In the genomic region with DNA sequence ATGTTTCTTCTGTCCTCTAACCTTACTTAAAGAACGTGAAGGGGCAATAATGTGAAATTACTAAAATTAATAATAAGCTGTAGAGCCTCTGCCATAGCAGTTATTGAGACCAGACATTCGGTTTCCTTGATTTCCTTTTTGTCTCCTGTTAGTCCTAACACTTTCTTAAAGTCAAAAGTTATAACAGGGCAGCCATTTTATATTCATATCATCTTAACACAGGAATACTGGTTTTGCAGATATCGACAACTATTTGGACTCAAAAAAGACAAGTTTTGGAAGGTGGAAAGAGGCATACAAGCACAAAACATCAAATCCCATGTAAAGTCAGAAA, we compare ENCODE assay signal across 12 cellular contexts. TPM values are rescaled to one million over a fixed set of nuclear protein-coding genes. Genes with fewer than 3 reads are reported as not detected.
A peak's percentile ranks its signal among the peaks of the same experiment; 100 is the strongest.
DNase-seq lines count a peak whose midpoint lies in the region; ATAC-seq and TF ChIP-seq lines count a peak whose summit lies in the region.
"Had no signal": no experiment of that assay in that cellular context is flagged by ENCODE, and none has a peak within 500 bp of the region (broad histone marks: within the 10 kb centered on the region; RNA-seq: fewer than 3 reads in every experiment).

No MANE protein-coding gene starts in this region.

- peaks cover 13% of the 10 kb centered on the region for H3K27me3 Mint-ChIP-seq in activated CD8-positive, alpha-beta memory T cell treated with anti-CD3 and anti-CD28 coated beads, Interleukin-2, amount 10 ng/mL, durations not matched to agents 7 days and 5 days

- H3K9me3 Mint-ChIP-seq in activated CD8-positive, alpha-beta memory T cell treated with anti-CD3 and anti-CD28 coated beads, Interleukin-2, amount 10 ng/mL, durations not matched to agents 7 days and 5 days (ENCODE audit: low read depth): no peaks in the 10 kb centered on the region

- H3K4me1 ChIP-seq in RWPE2 (ENCODE audit: insufficient read depth, poor library complexity, severe bottlenecking): peaks cover 6% of the 10 kb centered on the region
- peaks cover 5% of the 10 kb centered on the region for H3K4me1 ChIP-seq in smooth muscle cell (ENCODE audit: low read depth)
- H3K4me1 ChIP-seq in suprapubic skin: peaks cover 6% of the 10 kb centered on the region

- H3K4me3 ChIP-seq in RWPE2 (ENCODE audit: severe bottlenecking) (no peak overlapping the region), dorsolateral prefrontal cortex (no peak overlapping the region), smooth muscle cell (peak overlapping the region; percentile 22), suprapubic skin (no peak overlapping the region)
- H3K4me3 ChIP-seq: adrenal gland had no signal

- peaks cover 15% of the 10 kb centered on the region for H3K79me2 ChIP-seq in smooth muscle cell (ENCODE audit: low read depth)

- no peak for TF ChIP-seq CTCF in RWPE2 (IDR thresholded peaks at IDR 0.05; ENCODE audit: poor library complexity, severe bottlenecking)
- TF ChIP-seq CTCF in dorsolateral prefrontal cortex (IDR thresholded peaks at IDR 0.05 in 54 of 56, conservative IDR thresholded peaks at IDR 0.05 in 2 of 56; ENCODE audit: low read depth in 1 of 56, partially characterized antibody in 56 of 56): no peak
- no peak for TF ChIP-seq CTCF in smooth muscle cell (IDR thresholded peaks at IDR 0.05; ENCODE audit: borderline replicate concordance, insufficient read depth, poor library complexity, severe bottlenecking)
- no peak for TF ChIP-seq CTCF in suprapubic skin (IDR thresholded peaks at IDR 0.05)

- no peak for DNase-seq in activated CD8-positive, alpha-beta memory T cell treated with anti-CD3 and anti-CD28 coated beads, Interleukin-2, amount 10 ng/mL, durations not matched to agents 7 days and 5 days
- no peak for DNase-seq in activated CD8-positive, alpha-beta memory T cell treated with anti-CD3 and anti-CD28 coated beads for 24 hours
- no peak for DNase-seq in RWPE2 (ENCODE audit: low spot score)
- DNase-seq in dorsolateral prefrontal cortex: no peak
- DNase-seq in smooth muscle cell (lab: John Stamatoyannopoulos, UW; ENCODE audit: unreplicated experiment): no peak
- DNase-seq in activated CD4-positive, CD25-positive, alpha-beta regulatory T cell (lab: John Stamatoyannopoulos, UW): no peak
- no peak for DNase-seq in suprapubic skin (ENCODE audit: low spot score in 2 of 2)
- no peak for DNase-seq in retina
- DNase-seq: activated CD4-positive, alpha-beta T cell treated with anti-CD3 and anti-CD28 coated beads, Interleukin-2, amount 50 U/mL, for 48 hours; adrenal gland; Karpas-422; NCI-H1930 had no signal

- H3K27ac Mint-ChIP-seq in activated CD8-positive, alpha-beta memory T cell treated with anti-CD3 and anti-CD28 coated beads, Interleukin-2, amount 10 ng/mL, durations not matched to agents 7 days and 5 days: peak overlapping the region; percentile 100

- no peak overlapping the region for H3K9ac ChIP-seq in smooth muscle cell (ENCODE audit: low read depth)

- H3F3A ChIP-seq in smooth muscle cell (ENCODE audit: low read depth): peaks cover 4% of the 10 kb centered on the region

- no peaks in the 10 kb centered on the region for H3K27me3 ChIP-seq in RWPE2 (ENCODE audit: insufficient read depth, poor library complexity, severe bottlenecking)
- H3K27me3 ChIP-seq in dorsolateral prefrontal cortex: no peaks in the 10 kb centered on the region
- H3K27me3 ChIP-seq in smooth muscle cell (ENCODE audit: low read depth): no peaks in the 10 kb centered on the region
- H3K27me3 ChIP-seq in suprapubic skin: no peaks in the 10 kb centered on the region
- H3K27me3 ChIP-seq: adrenal gland had no signal

- H4K20me1 ChIP-seq in smooth muscle cell (ENCODE audit: low read depth): peaks cover 17% of the 10 kb centered on the region

- ATAC-seq in activated CD8-positive, alpha-beta memory T cell treated with anti-CD3 and anti-CD28 coated beads, Interleukin-2, amount 10 ng/mL, durations not matched to agents 7 days and 5 days: no peak
- ATAC-seq in RWPE2 (ENCODE audit: low read depth): no peak

- H3K9me3 ChIP-seq in RWPE2 (ENCODE audit: severe bottlenecking): no peaks in the 10 kb centered on the region
- H3K9me3 ChIP-seq in smooth muscle cell (replicated peaks; ENCODE audit: low read depth): no peaks in the 10 kb centered on the region
- H3K9me3 ChIP-seq in suprapubic skin: no peaks in the 10 kb centered on the region
- H3K9me3 ChIP-seq: adrenal gland had no signal

- peaks cover 22% of the 10 kb centered on the region for H3K36me3 Mint-ChIP-seq in activated CD8-positive, alpha-beta memory T cell treated with anti-CD3 and anti-CD28 coated beads, Interleukin-2, amount 10 ng/mL, durations not matched to agents 7 days and 5 days

- H2AFZ ChIP-seq in smooth muscle cell (ENCODE audit: low read depth): no peak overlapping the region

- intact Hi-C loops in dorsolateral prefrontal cortex (cut with DNase I): no loop called here

- H3K4me1 Mint-ChIP-seq in activated CD8-positive, alpha-beta memory T cell treated with anti-CD3 and anti-CD28 coated beads, Interleukin-2, amount 10 ng/mL, durations not matched to agents 7 days and 5 days: peaks cover 26% of the 10 kb centered on the region

- peaks cover 11% of the 10 kb centered on the region for H3K36me3 ChIP-seq in RWPE2 (ENCODE audit: low read depth)
- no peaks in the 10 kb centered on the region for H3K36me3 ChIP-seq in smooth muscle cell (ENCODE audit: low read depth)
- H3K36me3 ChIP-seq in suprapubic skin: no peaks in the 10 kb centered on the region
- H3K36me3 ChIP-seq: adrenal gland had no signal

- peak overlapping the region; percentile 92 for H3K27ac ChIP-seq in RWPE2 (ENCODE audit: poor library complexity, severe bottlenecking)
- H3K27ac ChIP-seq in dorsolateral prefrontal cortex: peak overlapping the region in 35 of 59 donors; percentile 0 to 99 (median 90)
- H3K27ac ChIP-seq in smooth muscle cell (ENCODE audit: low read depth): peak overlapping the region; percentile 18
- no peak overlapping the region for H3K27ac ChIP-seq in suprapubic skin
- H3K27ac ChIP-seq: adrenal gland had no signal

- no peak for TF ChIP-seq EP300 in suprapubic skin (IDR thresholded peaks at IDR 0.05)

- CTCF ChIA-PET in activated CD8-positive, alpha-beta memory T cell treated with anti-CD3 and anti-CD28 coated beads, Interleukin-2, amount 10 ng/mL, durations not matched to agents 7 days and 5 days (lab: Charles Lee): interaction anchor here (1.9 kb wide), 1 partner anchor 17 kb away, joined by 7 read pairs; a partner anchor contains a TSS

- H3K4me2 ChIP-seq in smooth muscle cell: no peak overlapping the region

- TF ChIP-seq POLR2A in suprapubic skin (IDR thresholded peaks at IDR 0.05): no peak

- WGBS in smooth muscle cell (ENCODE audit: low lambda C conversion rate): 62% methylated on average over 3 of the region's 3 CpGs
- WGBS in suprapubic skin: 98% methylated on average over 3 of the region's 3 CpGs

- no peak overlapping the region for H3K4me3 Mint-ChIP-seq in activated CD8-positive, alpha-beta memory T cell treated with anti-CD3 and anti-CD28 coated beads, Interleukin-2, amount 10 ng/mL, durations not matched to agents 7 days and 5 days

RNA-seq across cellular contexts. Expression of a gene that starts 33.5 kb away (rescaled TPM):
- 1 to 10 TPM; 1.6 to 3.4 TPM for total RNA-seq in activated CD8-positive, alpha-beta memory T cell treated with anti-CD3 and anti-CD28 coated beads, Interleukin-2, amount 10 ng/mL, durations not matched to agents 7 days and 5 days
- total RNA-seq in dorsolateral prefrontal cortex (1 to 10 TPM in 117 of 120 experiments, under 1 TPM in 3; 0.71 to 8.5 (median 2.6) TPM), smooth muscle cell (4.9 and 5.5 TPM in 2 replicates), suprapubic skin (1 to 10 TPM; 2.1 to 4.2 (median 3.6) TPM)
- polyA plus RNA-seq in smooth muscle cell: 2.1 and 7.5 TPM in 2 replicates
